Comparison of ENCODE assay signal across 14 cellular contexts in the genomic region with DNA sequence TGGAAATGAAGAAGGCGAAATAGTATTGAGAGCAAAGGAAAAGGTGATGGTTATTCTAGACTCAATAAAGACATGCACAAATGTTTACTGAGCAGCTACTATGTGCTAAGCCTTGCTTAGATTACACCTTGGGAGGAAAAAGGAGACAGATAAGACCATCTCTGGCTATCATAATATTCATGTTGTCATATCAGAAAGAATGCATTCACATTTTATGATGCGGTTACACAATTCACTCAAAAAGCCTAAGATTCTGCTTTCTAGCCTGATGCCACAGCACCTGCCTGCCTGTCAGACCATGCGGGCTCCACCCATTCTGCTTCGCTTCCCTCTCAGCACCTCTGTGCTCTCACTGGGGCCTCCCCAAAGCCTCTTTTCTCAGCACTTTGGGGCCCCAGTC.
"Had no signal": no experiment of that assay in that cellular context is flagged by ENCODE, and none has a peak within 500 bp of the region (broad histone marks: within the 10 kb centered on the region; RNA-seq: fewer than 3 reads in every experiment).

No MANE protein-coding gene starts in this region.

- H3K9me3 ChIP-seq: prostate gland, sigmoid colon had no signal

- ATAC-seq: activated T-helper 17 cell treated with anti-CD3 and anti-CD28 coated beads, Interleukin-2, amount 50 U/mL, for 72 hours; T-helper 17 cell had no signal

- H3K4me1 ChIP-seq: prostate gland, sigmoid colon had no signal

- H3K27me3 ChIP-seq: sigmoid colon had no signal

- DNase-seq: activated B cell treated with CpG ODN at 0.5 μM for 24 hours; activated CD4-positive, alpha-beta T cell treated with anti-CD3 and anti-CD28 coated beads, Interleukin-2, amount 10 ng/mL, durations not matched to agents 7 days and 5 days; activated naive CD4-positive, alpha-beta T cell treated with anti-CD3 and anti-CD28 coated beads for 36 hours; activated T-cell treated with anti-CD3 and anti-CD28 coated beads for 4 hours; dermis blood vessel endothelial cell; midbrain; sigmoid colon; stimulated activated CD4-positive, alpha-beta T cell treated with anti-CD3 and anti-CD28 coated beads, Interleukin-2, amount 100 ng/mL, for 48 hours; stimulated activated naive CD4-positive, alpha-beta T cell treated with Interleukin-2 at 50 U/mL for 16 hours; T-helper 17 cell had no signal

- H3K27me3 Mint-ChIP-seq: activated B cell treated with CpG ODN at 0.5 μM for 24 hours; activated CD4-positive, alpha-beta T cell treated with anti-CD3 and anti-CD28 coated beads, Interleukin-2, amount 10 ng/mL, durations not matched to agents 7 days and 5 days had no signal

- H3K4me1 Mint-ChIP-seq: activated B cell treated with CpG ODN at 0.5 μM for 24 hours; activated CD4-positive, alpha-beta T cell treated with anti-CD3 and anti-CD28 coated beads, Interleukin-2, amount 10 ng/mL, durations not matched to agents 7 days and 5 days; activated T-helper 17 cell treated with anti-CD3 and anti-CD28 coated beads, Interleukin-2, amount 50 U/mL, for 72 hours; T-helper 17 cell had no signal

- H3K9me3 Mint-ChIP-seq: activated CD4-positive, alpha-beta T cell treated with anti-CD3 and anti-CD28 coated beads, Interleukin-2, amount 10 ng/mL, durations not matched to agents 7 days and 5 days; activated T-helper 17 cell treated with anti-CD3 and anti-CD28 coated beads, Interleukin-2, amount 50 U/mL, for 72 hours had no signal

- H3K36me3 ChIP-seq: prostate gland, sigmoid colon had no signal

- H3K27ac Mint-ChIP-seq: activated B cell treated with CpG ODN at 0.5 μM for 24 hours; activated CD4-positive, alpha-beta T cell treated with anti-CD3 and anti-CD28 coated beads, Interleukin-2, amount 10 ng/mL, durations not matched to agents 7 days and 5 days; activated naive CD4-positive, alpha-beta T cell treated with anti-CD3 and anti-CD28 coated beads for 36 hours; activated T-helper 17 cell treated with anti-CD3 and anti-CD28 coated beads, Interleukin-2, amount 50 U/mL, for 72 hours; T-helper 17 cell had no signal

- H3K4me3 Mint-ChIP-seq: activated B cell treated with CpG ODN at 0.5 μM for 24 hours; activated CD4-positive, alpha-beta T cell treated with anti-CD3 and anti-CD28 coated beads, Interleukin-2, amount 10 ng/mL, durations not matched to agents 7 days and 5 days; activated naive CD4-positive, alpha-beta T cell treated with anti-CD3 and anti-CD28 coated beads for 36 hours; activated T-helper 17 cell treated with anti-CD3 and anti-CD28 coated beads, Interleukin-2, amount 50 U/mL, for 72 hours; T-helper 17 cell had no signal

- H3K4me3 ChIP-seq: prostate gland, sigmoid colon had no signal

- FAIRE-seq: keratinocyte, urothelium cell line had no signal
